In genomic region chr12:57767317-57767716, GRCh38 we compare ENCODE assay signal across 16 cellular contexts. TPM values are rescaled to one million over a fixed set of nuclear protein-coding genes. Genes with fewer than 3 reads are reported as not detected.
DNase-seq lines count a peak whose midpoint lies in the region; ATAC-seq and TF ChIP-seq lines count a peak whose summit lies in the region.
"Had no signal": no experiment of that assay in that cellular context is flagged by ENCODE, and none has a peak within 500 bp of the region (broad histone marks: within the 10 kb centered on the region; RNA-seq: fewer than 3 reads in every experiment).

No MANE protein-coding gene starts in this region.

- H3K27ac ChIP-seq in breast epithelium, result no peak overlapping the region
- peak overlapping the region; percentile 83 for H3K27ac ChIP-seq in RWPE2 (ENCODE audit: poor library complexity, severe bottlenecking)
- H3K27ac ChIP-seq in foreskin keratinocyte, result peak overlapping the region; percentile 67
- H3K27ac ChIP-seq: heart right ventricle had no signal

- TF ChIP-seq CTCF in MCF 10A (IDR thresholded peaks at IDR 0.05; ENCODE audit: unreplicated experiment) (no peak), breast epithelium (IDR thresholded peaks at IDR 0.05) (no peak), RWPE2 (IDR thresholded peaks at IDR 0.05; ENCODE audit: poor library complexity, severe bottlenecking) (no peak), foreskin keratinocyte (conservative IDR thresholded peaks at IDR 0.05) (no peak)

- H3K4me3 ChIP-seq in breast epithelium (no peak overlapping the region), RWPE2 (ENCODE audit: severe bottlenecking) (peak overlapping the region; percentile 55)
- H3K4me3 ChIP-seq: lung had no signal

- TF ChIP-seq POLR2A in breast epithelium (IDR thresholded peaks at IDR 0.05), result no peak

- no peaks in the 10 kb centered on the region for H3K9me3 Mint-ChIP-seq in MCF 10A (ENCODE audit: unreplicated experiment)
- no peaks in the 10 kb centered on the region for H3K9me3 Mint-ChIP-seq in stimulated activated effector memory CD8-positive, alpha-beta T cell treated with anti-CD3 and anti-CD28 coated beads, Interleukin-12 subunit alpha, Interleukin-12 subunit beta, amount 100 ng/mL, for 72 hours
- H3K9me3 Mint-ChIP-seq: activated T-helper 2 cell treated with anti-CD3 and anti-CD28 coated beads, Interferon-gamma antibody, Interleukin-2, Interleukin-4, amounts not matched to agents 10 μg/mL and 5 μg/mL and 100 μg/mL, durations not matched to agents 14 hours and 24 hours and 36 hours had no signal

- H3K9me3 ChIP-seq in breast epithelium, result no peaks in the 10 kb centered on the region
- H3K9me3 ChIP-seq in RWPE2 (ENCODE audit: severe bottlenecking), result no peaks in the 10 kb centered on the region
- H3K9me3 ChIP-seq: heart right ventricle had no signal

- no peaks in the 10 kb centered on the region for H3K36me3 ChIP-seq in breast epithelium
- peaks cover 37% of the 10 kb centered on the region for H3K36me3 ChIP-seq in RWPE2 (ENCODE audit: low read depth)

- H3K27ac Mint-ChIP-seq in MCF 10A (ENCODE audit: low read depth, unreplicated experiment), result peak overlapping the region; percentile 27
- H3K27ac Mint-ChIP-seq in stimulated activated effector memory CD8-positive, alpha-beta T cell treated with anti-CD3 and anti-CD28 coated beads, Interleukin-12 subunit alpha, Interleukin-12 subunit beta, amount 100 ng/mL, for 72 hours, result no peak overlapping the region

- no TSS peak for BruUV-seq in MCF 10A (replicated peaks; lab: Mats Ljungman, UMichigan)

- DNase-seq in MCF 10A (ENCODE audit: unreplicated experiment) (no peak), breast epithelium (ENCODE audit: low spot score in 2 of 2) (no peak), RWPE2 (ENCODE audit: low spot score) (no peak), foreskin keratinocyte (no peak), NCI-H446 (lab: John Stamatoyannopoulos, UW) (no peak)
- no peak for DNase-seq in stimulated activated effector memory CD8-positive, alpha-beta T cell treated with anti-CD3 and anti-CD28 coated beads, Interleukin-12 subunit alpha, Interleukin-12 subunit beta, amount 100 ng/mL, for 72 hours (ENCODE audit: low spot score in 2 of 2)
- DNase-seq in activated naive CD4-positive, alpha-beta T cell (lab: John Stamatoyannopoulos, UW), result no peak
- DNase-seq: DMS153; GDM1; heart right ventricle; NCI-H1105; occipital lobe; stimulated activated CD8-positive, alpha-beta memory T cell treated with anti-CD3 and anti-CD28 coated beads, Interleukin-4, amount 100 ng/mL, for 48 hours had no signal

- CTCF ChIA-PET in MCF 10A (lab: Yijun Ruan, JAX), result interaction anchor here (0.6 to 2.9 kb wide), 9 partner anchors 8 to 334 kb away, joined by 3 to 12 read pairs (median 4); partner anchors contain the start of gene TSFM

- H3K4me1 ChIP-seq in breast epithelium (peaks cover 4 to 8% of the 10 kb centered on the region in 2 donors), RWPE2 (ENCODE audit: insufficient read depth, poor library complexity, severe bottlenecking) (peaks cover 4% of the 10 kb centered on the region), foreskin keratinocyte (peaks cover 6% of the 10 kb centered on the region)

- H3K27me3 Mint-ChIP-seq in MCF 10A (ENCODE audit: insufficient read depth, unreplicated experiment), result no peaks in the 10 kb centered on the region

- intact Hi-C loops in MCF 10A (cut with micrococcal nuclease) (no loop called here), breast epithelium (cut with DNase I; ENCODE audit: low total_unique reads) (no loop called here)

- no peak for ATAC-seq in RWPE2 (ENCODE audit: low read depth)
- no peak for ATAC-seq in foreskin keratinocyte
- no peak for ATAC-seq in stimulated activated effector memory CD8-positive, alpha-beta T cell treated with anti-CD3 and anti-CD28 coated beads, Interleukin-12 subunit alpha, Interleukin-12 subunit beta, amount 100 ng/mL, for 72 hours
- no peak for ATAC-seq in GM21423 (IDR thresholded peaks at IDR 0.05; ENCODE audit: unreplicated experiment)

- H3K27me3 ChIP-seq in breast epithelium (peaks cover 0 to 25% of the 10 kb centered on the region in 2 donors), RWPE2 (ENCODE audit: insufficient read depth, poor library complexity, severe bottlenecking) (no peaks in the 10 kb centered on the region), foreskin keratinocyte (no peaks in the 10 kb centered on the region)

- H3K36me3 Mint-ChIP-seq in MCF 10A (ENCODE audit: insufficient read depth, unreplicated experiment), result peaks cover 18% of the 10 kb centered on the region
- peaks cover 55% of the 10 kb centered on the region for H3K36me3 Mint-ChIP-seq in stimulated activated effector memory CD8-positive, alpha-beta T cell treated with anti-CD3 and anti-CD28 coated beads, Interleukin-12 subunit alpha, Interleukin-12 subunit beta, amount 100 ng/mL, for 72 hours

- POLR2A ChIA-PET in MCF 10A (lab: Yijun Ruan, JAX), result interaction anchor here (0.8 to 2.5 kb wide), 7 partner anchors 12 to 244 kb away, joined by 3 to 26 read pairs (median 7); partner anchors contain the start of genes CDK4, MARCHF9, MBD6 and TSFM

- H3K4me3 Mint-ChIP-seq in MCF 10A (ENCODE audit: unreplicated experiment), result peak overlapping the region; percentile 89
- peak overlapping the region; percentile 95 for H3K4me3 Mint-ChIP-seq in stimulated activated effector memory CD8-positive, alpha-beta T cell treated with anti-CD3 and anti-CD28 coated beads, Interleukin-12 subunit alpha, Interleukin-12 subunit beta, amount 100 ng/mL, for 72 hours

- H3K4me1 Mint-ChIP-seq in MCF 10A (ENCODE audit: insufficient read depth, unreplicated experiment), result peaks cover 41% of the 10 kb centered on the region
- peaks cover 67% of the 10 kb centered on the region for H3K4me1 Mint-ChIP-seq in stimulated activated effector memory CD8-positive, alpha-beta T cell treated with anti-CD3 and anti-CD28 coated beads, Interleukin-12 subunit alpha, Interleukin-12 subunit beta, amount 100 ng/mL, for 72 hours

RNA-seq across cellular contexts. Expression of gene CYP27B1, which starts 0.4 kb away (rescaled TPM):
- 12.6 and 27.5 TPM in 2 replicates for total RNA-seq in MCF 10A (2022)
- 1 to 10 TPM in 1 of 3 donors, under 1 TPM in 2; 0.33 to 2.2 (median 0.48) TPM for total RNA-seq in breast epithelium
- total RNA-seq in foreskin keratinocyte, result 41.8 and 52.1 TPM in 2 replicates
- polyA plus RNA-seq in foreskin keratinocyte, result 31.4 and 43.4 TPM in 2 replicates
- total RNA-seq: occipital lobe had no signal

RNA-seq across cellular contexts. Expression of gene METTL1, which starts 4.6 kb away (rescaled TPM):
- total RNA-seq in MCF 10A (2022), result 26.2 and 40.6 TPM in 2 replicates
- 10 to 100 TPM in 1 of 3 donors, 1 to 10 TPM in 2; 4.8 to 12.6 (median 8.2) TPM for total RNA-seq in breast epithelium
- total RNA-seq in foreskin keratinocyte, result 19.1 and 23.3 TPM in 2 replicates
- 35.3 and 41.9 TPM in 2 replicates for polyA plus RNA-seq in foreskin keratinocyte

RNA-seq across cellular contexts. Expression of gene EEF1AKMT3, which starts 5.1 kb away (rescaled TPM):
- total RNA-seq in MCF 10A (2022) (7.6 and 8.1 TPM in 2 replicates), breast epithelium (10 to 100 TPM; 15.7 to 18.1 (median 16.5) TPM), foreskin keratinocyte (4.0 and 4.5 TPM in 2 replicates)
- polyA plus RNA-seq in foreskin keratinocyte, result 2.9 and 3.2 TPM in 2 replicates

RNA-seq across cellular contexts. Expression of gene MARCHF9, which starts 12.4 kb away (rescaled TPM):
- total RNA-seq in MCF 10A (2022) (8.7 and 12.5 TPM in 2 replicates), breast epithelium (1 to 10 TPM; 6.9 to 9.8 (median 7.5) TPM), foreskin keratinocyte (14.4 and 14.7 TPM in 2 replicates)
- 25.2 and 26.6 TPM in 2 replicates for polyA plus RNA-seq in foreskin keratinocyte

RNA-seq across cellular contexts. Expression of gene CDK4, which starts 15.2 kb away (rescaled TPM):
- total RNA-seq in MCF 10A (2022) (117 and 123 TPM in 2 replicates), breast epithelium (100 to 1,000 TPM; 105 to 136 (median 109) TPM), foreskin keratinocyte (118 and 125 TPM in 2 replicates)
- polyA plus RNA-seq in foreskin keratinocyte, result 212 and 259 TPM in 2 replicates

Comparison
In these comparisons a context has a peak if more than half of its experiments do, and no peak if none do; other contexts are left out.
1. H3K27ac ChIP-seq: peak in RWPE2 (single experiment) and foreskin keratinocyte (single experiment); none in breast epithelium (0 of 2).